In genomic region chr14:90866822-90867221, GRCh38 we compare ENCODE assay signal across 25 cellular contexts.
"Had no signal": no experiment of that assay in that cellular context is flagged by ENCODE, and none has a peak within 500 bp of the region (broad histone marks: within the 10 kb centered on the region; RNA-seq: fewer than 3 reads in every experiment).

No MANE protein-coding gene starts in this region.

- DNase-seq: head of caudate nucleus; islet precursor cell; mesendoderm; naive B cell; natural killer cell; nephron progenitor cell; occipital lobe; psoas muscle; small intestine; spleen; stimulated activated CD4-positive, alpha-beta T cell treated with anti-CD3 and anti-CD28 coated beads, Interleukin-4, amount 100 ng/mL, for 24 hours; stimulated activated naive CD4-positive, alpha-beta T cell; tibial artery; trophoblast cell; upper lobe of right lung had no signal

- H3K27ac ChIP-seq: hepatocyte, neural progenitor cell, neutrophil, parathyroid adenoma, psoas muscle, spleen, suprapubic skin, thoracic aorta, upper lobe of right lung had no signal

- H3K4me1 ChIP-seq: parathyroid adenoma, spleen, upper lobe of right lung had no signal

- H3K79me2 ChIP-seq: hepatocyte, parathyroid adenoma had no signal

- H3K9ac ChIP-seq: neural progenitor cell, parathyroid adenoma had no signal

- ATAC-seq: left lobe of liver; natural killer cell; psoas muscle; sciatic nerve; stimulated activated effector memory CD8-positive, alpha-beta T cell treated with anti-CD3 and anti-CD28 coated beads, Interleukin-12 subunit alpha, Interleukin-12 subunit beta, amount 100 ng/mL, for 72 hours; upper lobe of right lung had no signal

- H3K4me3 ChIP-seq: hepatocyte, lung, neural progenitor cell, psoas muscle, spleen, suprapubic skin, thoracic aorta, tibial artery, upper lobe of right lung had no signal

- H3K36me3 ChIP-seq: neural progenitor cell, suprapubic skin, thoracic aorta, tibial artery had no signal

- H2AFZ ChIP-seq: hepatocyte, neural progenitor cell, parathyroid adenoma had no signal

- H3K27me3 ChIP-seq: hepatocyte, neural progenitor cell, neutrophil, spleen, suprapubic skin, tibial artery, upper lobe of right lung had no signal

- H3K4me2 ChIP-seq: hepatocyte, neural progenitor cell had no signal

- H3K9me3 ChIP-seq: neutrophil, psoas muscle, spleen, suprapubic skin, thoracic aorta, tibial artery, upper lobe of right lung had no signal
